In genomic region chr14:55064896-55065295, GRCh38 we compare ENCODE assay signal across 7 cellular contexts. TPM values are rescaled to one million over a fixed set of nuclear protein-coding genes. Genes with fewer than 3 reads are reported as not detected.
A peak's percentile ranks its signal among the peaks of the same experiment; 100 is the strongest.
DNase-seq lines count a peak whose midpoint lies in the region; ATAC-seq, FAIRE-seq and TF ChIP-seq lines count a peak whose summit lies in the region.
"Not testable (repeated sequence)": the region's sequence is repeated elsewhere in the genome, so short reads cannot be mapped to it uniquely, and the experiment has no call there.

No MANE protein-coding gene starts in this region.

- TF ChIP-seq RAD21 in HepG2 (CRISPR knock-in tag; IDR thresholded peaks at IDR 0.05), result not testable (repeated sequence)

- H3K27me3 ChIP-seq in Caco-2 (replicated peaks; ENCODE audit: control insufficient read depth, insufficient read depth, low read length); mammary epithelial cell (ENCODE audit: insufficient read depth, low read length); HepG2 (ENCODE audit: control insufficient read depth in 1 of 2, insufficient read depth in 2 of 2, low read length in 2 of 2); small intestine (ENCODE audit: control insufficient read depth in 2 of 2, insufficient read depth in 2 of 2, low read length in 2 of 2): not testable (repeated sequence)

- not testable (repeated sequence) for H4K20me1 ChIP-seq in OCI-LY7 (ENCODE audit: insufficient read depth, low read length); mammary epithelial cell (ENCODE audit: insufficient read depth, low read length); HepG2 (ENCODE audit: insufficient read depth, low read length)

- not testable (repeated sequence) for H3K4me2 ChIP-seq in OCI-LY7 (ENCODE audit: low read length); mammary epithelial cell (ENCODE audit: insufficient read depth, low read depth, low read length); HepG2 (ENCODE audit: low read depth, low read length)

- not testable (repeated sequence) for H3K9me2 ChIP-seq in OCI-LY7 (ENCODE audit: insufficient read depth, low read length)

- not testable (repeated sequence) for ATAC-seq in HepG2

- POLR2A ChIA-PET in Caco-2 (lab: Charles Lee); HepG2 (lab: Yijun Ruan, JAX): not testable (repeated sequence)
- POLR2A ChIA-PET in OCI-LY7 (lab: Charles Lee), result interaction anchor here (0.8 to 2.1 kb wide), 3 partner anchors 9 to 19 kb away, joined by 3 to 12 read pairs (median 4); no protein-coding TSS in a partner anchor

- intact Hi-C loops in Caco-2 (cut with micrococcal nuclease; ENCODE audit: unreplicated experiment); OCI-LY7 (cut with micrococcal nuclease; ENCODE audit: unreplicated experiment); activated CD4-positive, alpha-beta T cell treated with anti-CD3 and anti-CD28 coated beads, Interleukin-2, amount 10 ng/mL, durations not matched to agents 24 days and 14 days (cut with micrococcal nuclease); mammary epithelial cell (cut with micrococcal nuclease); HepG2 (cut with micrococcal nuclease; ENCODE audit: unreplicated experiment): not testable (repeated sequence)

- H3K27me3 Mint-ChIP-seq in Caco-2 (ENCODE audit: insufficient read depth, unreplicated experiment); activated CD4-positive, alpha-beta T cell treated with anti-CD3 and anti-CD28 coated beads, Interleukin-2, amount 10 ng/mL, durations not matched to agents 24 days and 14 days: not testable (repeated sequence)

- not testable (repeated sequence) for FAIRE-seq in HepG2 (lab: Jason Lieb, UNC)
- peak; percentile 55 for FAIRE-seq in small intestine (lab: Jason Lieb, UNC)

- H3K9me3 Mint-ChIP-seq in Caco-2 (ENCODE audit: unreplicated experiment); activated CD4-positive, alpha-beta T cell treated with anti-CD3 and anti-CD28 coated beads, Interleukin-2, amount 10 ng/mL, durations not matched to agents 24 days and 14 days: not testable (repeated sequence)

- H2AFZ ChIP-seq in OCI-LY7 (ENCODE audit: low read length); mammary epithelial cell (ENCODE audit: low read depth, low read length); HepG2 (ENCODE audit: low read length): not testable (repeated sequence)

- in situ Hi-C loops in mammary epithelial cell (cut with MboI; ENCODE audit: low sequenced_read_pairs in 2 of 2); HepG2 (cut with HindIII; ENCODE audit: extremely low pct_ligation_motif_present, low pct_unique_long_range_greater_than_20kb): not testable (repeated sequence)

- H3K36me3 ChIP-seq in Caco-2 (ENCODE audit: control insufficient read depth, insufficient read depth, low read length); small intestine (ENCODE audit: control insufficient read depth in 2 of 2, insufficient read depth in 2 of 2, low read length in 2 of 2): not testable (repeated sequence)
- H3K36me3 ChIP-seq in OCI-LY7 (ENCODE audit: insufficient read depth, low read length) (peaks cover 88% of the 10 kb centered on the region), mammary epithelial cell (ENCODE audit: insufficient read depth, low read length) (peaks cover 30% of the 10 kb centered on the region), HepG2 (replicated peaks in 1 of 2; ENCODE audit: control insufficient read depth in 1 of 2, insufficient read depth in 2 of 2, low read length in 2 of 2) (peaks cover 10 to 37% of the 10 kb centered on the region in 2 experiments)

- H3K79me2 ChIP-seq in OCI-LY7 (ENCODE audit: insufficient read depth, low read depth, low read length) (peaks cover 24% of the 10 kb centered on the region), mammary epithelial cell (ENCODE audit: insufficient read depth, low read length) (peaks cover 51% of the 10 kb centered on the region), HepG2 (ENCODE audit: insufficient read depth, low read length) (peaks cover 23% of the 10 kb centered on the region)

- not testable (repeated sequence) for H3K4me1 ChIP-seq in Caco-2; OCI-LY7 (ENCODE audit: insufficient read depth, low read length, poor library complexity, severe bottlenecking); mammary epithelial cell (ENCODE audit: insufficient read depth, low read length); HepG2 (ENCODE audit: insufficient read depth, low read length); small intestine (ENCODE audit: control insufficient read depth in 2 of 2, insufficient read depth in 1 of 2, low read depth in 1 of 2, low read length in 1 of 2)

- TSS peak; percentile 8 for BruUV-seq in Caco-2 (replicated peaks; lab: Mats Ljungman, UMichigan)
- BruUV-seq in OCI-LY7 (replicated peaks; lab: Mats Ljungman, UMichigan), result TSS peak; percentile 32
- TSS peak; percentile 11 for BruUV-seq in mammary epithelial cell (replicated peaks; lab: Mats Ljungman, UMichigan)
- TSS peak; percentile 20 for BruUV-seq in HepG2 (replicated peaks; lab: Mats Ljungman, UMichigan)

- dilution Hi-C loops in mammary epithelial cell (cut with HindIII; ENCODE audit: low sequenced_read_pairs), result not testable (repeated sequence)

- not testable (repeated sequence) for H3K4me3 Mint-ChIP-seq in Caco-2 (ENCODE audit: unreplicated experiment); activated CD4-positive, alpha-beta T cell treated with anti-CD3 and anti-CD28 coated beads, Interleukin-2, amount 10 ng/mL, durations not matched to agents 24 days and 14 days

- not testable (repeated sequence) for H3K4me3 ChIP-seq in Caco-2 (ENCODE audit: low read depth, low read length); OCI-LY7 (ENCODE audit: low read depth, low read length, poor library complexity, severe bottlenecking); mammary epithelial cell (replicated peaks in 1 of 3; ENCODE audit: insufficient read depth in 1 of 3, low read depth in 2 of 3, low read length in 3 of 3); HepG2 (replicated peaks in 1 of 3; ENCODE audit: insufficient read depth in 1 of 3, low read depth in 2 of 3, low read length in 3 of 3); small intestine (ENCODE audit: low read depth in 1 of 2, low read length in 2 of 2)

- TF ChIP-seq EP300 in HepG2 (IDR thresholded peaks at IDR 0.05; ENCODE audit: low read depth in 2 of 2, low read length in 2 of 2); HepG2 (CRISPR knock-in tag; IDR thresholded peaks at IDR 0.05; ENCODE audit: borderline replicate concordance): not testable (repeated sequence)

- not testable (repeated sequence) for H3K9me3 ChIP-seq in Caco-2; OCI-LY7 (ENCODE audit: low read length); mammary epithelial cell (replicated peaks; ENCODE audit: insufficient read depth, low read length); HepG2 (ENCODE audit: low read length); small intestine (ENCODE audit: control insufficient read depth, low read depth)

- peaks cover 86% of the 10 kb centered on the region for H3K36me3 Mint-ChIP-seq in Caco-2 (ENCODE audit: insufficient read depth, unreplicated experiment)
- H3K36me3 Mint-ChIP-seq in activated CD4-positive, alpha-beta T cell treated with anti-CD3 and anti-CD28 coated beads, Interleukin-2, amount 10 ng/mL, durations not matched to agents 24 days and 14 days (ENCODE audit: low read depth), result peaks cover 53% of the 10 kb centered on the region

- 91% methylated on average over 2 of the region's 2 CpGs for WGBS in mammary epithelial cell (ENCODE audit: low coverage, missing lambda C conversion rate)
- 96% methylated on average over 2 of the region's 2 CpGs for WGBS in HepG2 (ENCODE audit: low lambda C conversion rate)
- WGBS in small intestine, 3 donors, result 75 to 91% (median 82%) methylated on average over 2 of the region's 2 CpGs

- not testable (repeated sequence) for DNase-seq in Caco-2; OCI-LY7 (ENCODE audit: low spot score); mammary epithelial cell; HepG2 (ENCODE audit: low spot score); small intestine
- DNase-seq in activated CD4-positive, alpha-beta T cell treated with anti-CD3 and anti-CD28 coated beads, Interleukin-2, amount 10 ng/mL, durations not matched to agents 24 days and 14 days, result peak; percentile 16
- peak; percentile 90 for DNase-seq in fibroblast of peridontal ligament (ENCODE audit: extremely low read depth)

- H3K27ac ChIP-seq in OCI-LY7 (ENCODE audit: low read depth, low read length, poor library complexity, severe bottlenecking); mammary epithelial cell (ENCODE audit: insufficient read depth, low read depth, low read length); HepG2 (ENCODE audit: extremely low read length, insufficient read depth, low read length); small intestine (ENCODE audit: low read depth in 1 of 2, low read length in 1 of 2): not testable (repeated sequence)

- not testable (repeated sequence) for H3K4me1 Mint-ChIP-seq in Caco-2 (ENCODE audit: low read depth, unreplicated experiment); activated CD4-positive, alpha-beta T cell treated with anti-CD3 and anti-CD28 coated beads, Interleukin-2, amount 10 ng/mL, durations not matched to agents 24 days and 14 days

- TF ChIP-seq CTCF in Caco-2 (IDR thresholded peaks at IDR 0.05; ENCODE audit: insufficient read depth in 1 of 2, low read depth in 1 of 2, low read length in 1 of 2, severe bottlenecking in 1 of 2, unreplicated experiment in 1 of 2); OCI-LY7 (conservative IDR thresholded peaks at IDR 0.05; ENCODE audit: low read length); mammary epithelial cell (conservative IDR thresholded peaks at IDR 0.05 in 1 of 2, IDR thresholded peaks at IDR 0.05 in 1 of 2; ENCODE audit: extremely low read depth in 1 of 2, insufficient read depth in 1 of 2, low read depth in 1 of 2, low read length in 2 of 2); HepG2 (CRISPR knock-in tag; IDR thresholded peaks at IDR 0.05): not testable (repeated sequence)

- H3K27ac Mint-ChIP-seq in Caco-2 (ENCODE audit: unreplicated experiment); activated CD4-positive, alpha-beta T cell treated with anti-CD3 and anti-CD28 coated beads, Interleukin-2, amount 10 ng/mL, durations not matched to agents 24 days and 14 days: not testable (repeated sequence)

- not testable (repeated sequence) for H3K9ac ChIP-seq in mammary epithelial cell (ENCODE audit: insufficient read depth, low read length); HepG2 (ENCODE audit: insufficient read depth, low read depth, low read length)

- not testable (repeated sequence) for TF ChIP-seq POLR2A in HepG2 (IDR thresholded peaks at IDR 0.05; ENCODE audit: insufficient read depth in 1 of 2, low read depth in 2 of 2, low read length in 2 of 2)

- CTCF ChIA-PET in Caco-2 (lab: Charles Lee); OCI-LY7 (lab: Charles Lee; ENCODE audit: unreplicated experiment); mammary epithelial cell (lab: Charles Lee; ENCODE audit: low non-redundant PET); HepG2 (lab: Yijun Ruan, JAX; ENCODE audit: low intra/inter-chr PET ratio, low total read pairs): not testable (repeated sequence)

RNA-seq across cellular contexts. Expression of gene MAPK1IP1L, which starts 13.4 kb away (rescaled TPM):
- total RNA-seq in Caco-2 (2022) (81.8 and 90.8 TPM in 2 replicates), OCI-LY7 (2022) (92.2 and 94.8 TPM in 2 replicates), mammary epithelial cell (100 to 1,000 TPM in 1 of 2 donors, 10 to 100 TPM in 1; 48.2 to 108 TPM), HepG2 (2016; rRNA removed; fragmentation: Illumina TruSeq; extraction: Trizol) (27.8 and 34.7 TPM in 2 replicates)
- 24.6 and 27.9 TPM in 2 replicates for total RNA-seq in OCI-LY7 (2014; rRNA removed; shearing (Covaris generic))
- total RNA-seq in activated CD4-positive, alpha-beta T cell treated with anti-CD3 and anti-CD28 coated beads, Interleukin-2, amount 10 ng/mL, durations not matched to agents 24 days and 14 days, result 142 and 144 TPM in 2 replicates
- polyA plus RNA-seq in mammary epithelial cell (134 TPM), HepG2 (2011; rRNA removed) (68.4 and 75.0 TPM in 2 replicates), small intestine (10 to 100 TPM; 24.3 to 32.0 (median 30.9) TPM)
- 100 TPM for polyA minus RNA-seq in mammary epithelial cell
- 2.8 and 4.2 TPM in 2 replicates for total RNA-seq in HepG2 (2016; cell fraction: cytosol; rRNA removed; fragmentation: Illumina TruSeq; extraction: Trizol; ENCODE audit: low read depth)
- 29.3 and 32.0 TPM in 2 replicates for total RNA-seq in HepG2 (2016; cell fraction: insoluble cytoplasmic fraction; rRNA removed; fragmentation: Illumina TruSeq; extraction: Trizol)
- total RNA-seq in HepG2 (2016; cell fraction: membrane; rRNA removed; fragmentation: Illumina TruSeq; extraction: Trizol), result 12.6 and 12.7 TPM in 2 replicates
- total RNA-seq in HepG2 (2016; cell fraction: nucleus; rRNA removed; fragmentation: Illumina TruSeq; extraction: Trizol), result 17.7 and 20.5 TPM in 2 replicates
- 61.6 and 93.2 TPM in 2 replicates for polyA plus RNA-seq in HepG2 (2011; cell fraction: cytosol; rRNA removed)
- polyA plus RNA-seq in HepG2 (2011; cell fraction: nucleus; rRNA removed), result 45.3 and 52.4 TPM in 2 replicates
- 33.3 and 36.8 TPM in 2 replicates for polyA plus RNA-seq in HepG2 (2012)
- 5.4 and 5.8 TPM in 2 replicates for polyA plus RNA-seq in HepG2 (2016; cell fraction: cytosol; fragmentation: Illumina TruSeq; extraction: Trizol; ENCODE audit: low read depth)
- polyA plus RNA-seq in HepG2 (2016; cell fraction: insoluble cytoplasmic fraction; fragmentation: Illumina TruSeq; extraction: Trizol; ENCODE audit: low read depth), result 79.6 and 99.5 TPM in 2 replicates
- polyA plus RNA-seq in HepG2 (2016; cell fraction: membrane; fragmentation: Illumina TruSeq; extraction: Trizol; ENCODE audit: low read depth), result 15.8 and 16.6 TPM in 2 replicates
- polyA plus RNA-seq in HepG2 (2016; cell fraction: nucleus; fragmentation: Illumina TruSeq; extraction: Trizol; ENCODE audit: insufficient read depth, low read depth), result 51.2 and 62.0 TPM in 2 replicates
- polyA minus RNA-seq in HepG2 (2011; rRNA and poly(A)+ RNA removed; ENCODE audit: low replicate concordance), result 301 and 575 TPM in 2 replicates
- polyA minus RNA-seq in HepG2 (2011; cell fraction: cytosol; rRNA and poly(A)+ RNA removed), result 97.3 and 111 TPM in 2 replicates
- polyA minus RNA-seq in HepG2 (2011; cell fraction: nucleus; rRNA and poly(A)+ RNA removed), result 22.1 and 23.1 TPM in 2 replicates

RNA-seq across cellular contexts. Expression of gene SOCS4, which starts 37.9 kb away (rescaled TPM):
- 21.1 and 24.8 TPM in 2 replicates for total RNA-seq in Caco-2 (2022)
- total RNA-seq in OCI-LY7 (2014; rRNA removed; shearing (Covaris generic)), result 18.5 and 23.0 TPM in 2 replicates
- total RNA-seq in OCI-LY7 (2022), result 33.4 and 37.3 TPM in 2 replicates
- 36.4 and 39.6 TPM in 2 replicates for total RNA-seq in activated CD4-positive, alpha-beta T cell treated with anti-CD3 and anti-CD28 coated beads, Interleukin-2, amount 10 ng/mL, durations not matched to agents 24 days and 14 days
- 10 to 100 TPM; 25.2 to 35.4 TPM for total RNA-seq in mammary epithelial cell
- polyA plus RNA-seq in mammary epithelial cell, result 9.5 TPM
- 20.7 TPM for polyA minus RNA-seq in mammary epithelial cell
- 10.0 and 17.3 TPM in 2 replicates for total RNA-seq in HepG2 (2016; rRNA removed; fragmentation: Illumina TruSeq; extraction: Trizol)
- total RNA-seq in HepG2 (2016; cell fraction: cytosol; rRNA removed; fragmentation: Illumina TruSeq; extraction: Trizol; ENCODE audit: low read depth), result 1.1 and 1.6 TPM in 2 replicates
- total RNA-seq in HepG2 (2016; cell fraction: insoluble cytoplasmic fraction; rRNA removed; fragmentation: Illumina TruSeq; extraction: Trizol), result 12.1 and 17.5 TPM in 2 replicates
- total RNA-seq in HepG2 (2016; cell fraction: membrane; rRNA removed; fragmentation: Illumina TruSeq; extraction: Trizol), result 7.9 and 8.1 TPM in 2 replicates
- total RNA-seq in HepG2 (2016; cell fraction: nucleus; rRNA removed; fragmentation: Illumina TruSeq; extraction: Trizol), result 13.5 and 16.2 TPM in 2 replicates
- 3.7 and 4.0 TPM in 2 replicates for polyA plus RNA-seq in HepG2 (2011; rRNA removed)
- polyA plus RNA-seq in HepG2 (2011; cell fraction: cytosol; rRNA removed), result 1.3 and 2.2 TPM in 2 replicates
- 2.2 and 4.2 TPM in 2 replicates for polyA plus RNA-seq in HepG2 (2011; cell fraction: nucleus; rRNA removed)
- polyA plus RNA-seq in HepG2 (2012), result 3.5 and 6.4 TPM in 2 replicates
- 1.8 and 2.8 TPM in 2 replicates for polyA plus RNA-seq in HepG2 (2016; cell fraction: cytosol; fragmentation: Illumina TruSeq; extraction: Trizol; ENCODE audit: low read depth)
- polyA plus RNA-seq in HepG2 (2016; cell fraction: insoluble cytoplasmic fraction; fragmentation: Illumina TruSeq; extraction: Trizol; ENCODE audit: low read depth), result 9.9 and 10.3 TPM in 2 replicates
- polyA plus RNA-seq in HepG2 (2016; cell fraction: membrane; fragmentation: Illumina TruSeq; extraction: Trizol; ENCODE audit: low read depth), result 2.9 and 3.5 TPM in 2 replicates
- 14.7 and 21.8 TPM in 2 replicates for polyA plus RNA-seq in HepG2 (2016; cell fraction: nucleus; fragmentation: Illumina TruSeq; extraction: Trizol; ENCODE audit: insufficient read depth, low read depth)
- polyA minus RNA-seq in HepG2 (2011; rRNA and poly(A)+ RNA removed; ENCODE audit: low replicate concordance), result 6.5 and 10.7 TPM in 2 replicates
- polyA minus RNA-seq in HepG2 (2011; cell fraction: cytosol; rRNA and poly(A)+ RNA removed), result 2.8 and 6.1 TPM in 2 replicates
- 8.1 and 9.3 TPM in 2 replicates for polyA minus RNA-seq in HepG2 (2011; cell fraction: nucleus; rRNA and poly(A)+ RNA removed)
- polyA plus RNA-seq in small intestine, result 10 to 100 TPM in 1 of 3 donors, 1 to 10 TPM in 2; 4.8 to 11.1 (median 9.8) TPM

RNA-seq across cellular contexts. Expression of gene WDHD1, which starts 38.0 kb away (rescaled TPM):
- total RNA-seq in Caco-2 (2022) (25.5 and 27.5 TPM in 2 replicates), OCI-LY7 (2022) (56.3 and 60.3 TPM in 2 replicates), mammary epithelial cell (10 to 100 TPM in 1 of 2 donors, 1 to 10 TPM in 1; 7.7 to 21.1 TPM), HepG2 (2016; rRNA removed; fragmentation: Illumina TruSeq; extraction: Trizol) (27.5 and 44.4 TPM in 2 replicates)
- 33.5 and 42.6 TPM in 2 replicates for total RNA-seq in OCI-LY7 (2014; rRNA removed; shearing (Covaris generic))
- total RNA-seq in activated CD4-positive, alpha-beta T cell treated with anti-CD3 and anti-CD28 coated beads, Interleukin-2, amount 10 ng/mL, durations not matched to agents 24 days and 14 days, result 60.7 and 63.0 TPM in 2 replicates
- polyA plus RNA-seq in mammary epithelial cell (10.6 TPM), HepG2 (2011; rRNA removed) (3.5 and 5.5 TPM in 2 replicates), small intestine (1 to 10 TPM in 1 of 3 donors, under 1 TPM in 2; 0.45 to 3.4 (median 0.54) TPM)
- 18.8 TPM for polyA minus RNA-seq in mammary epithelial cell
- 13.2 and 14.2 TPM in 2 replicates for total RNA-seq in HepG2 (2016; cell fraction: cytosol; rRNA removed; fragmentation: Illumina TruSeq; extraction: Trizol; ENCODE audit: low read depth)
- 26.7 and 45.5 TPM in 2 replicates for total RNA-seq in HepG2 (2016; cell fraction: insoluble cytoplasmic fraction; rRNA removed; fragmentation: Illumina TruSeq; extraction: Trizol)
- 11.1 and 13.8 TPM in 2 replicates for total RNA-seq in HepG2 (2016; cell fraction: membrane; rRNA removed; fragmentation: Illumina TruSeq; extraction: Trizol)
- 20.9 and 22.6 TPM in 2 replicates for total RNA-seq in HepG2 (2016; cell fraction: nucleus; rRNA removed; fragmentation: Illumina TruSeq; extraction: Trizol)
- polyA plus RNA-seq in HepG2 (2011; cell fraction: cytosol; rRNA removed), result 1.9 and 2.3 TPM in 2 replicates
- polyA plus RNA-seq in HepG2 (2011; cell fraction: nucleus; rRNA removed), result 1.5 and 2.1 TPM in 2 replicates
- 3.3 and 7.6 TPM in 2 replicates for polyA plus RNA-seq in HepG2 (2012)
- polyA plus RNA-seq in HepG2 (2016; cell fraction: cytosol; fragmentation: Illumina TruSeq; extraction: Trizol; ENCODE audit: low read depth), result 0.62 and 1.4 TPM in 2 replicates
- 21.3 and 25.4 TPM in 2 replicates for polyA plus RNA-seq in HepG2 (2016; cell fraction: insoluble cytoplasmic fraction; fragmentation: Illumina TruSeq; extraction: Trizol; ENCODE audit: low read depth)
- polyA plus RNA-seq in HepG2 (2016; cell fraction: membrane; fragmentation: Illumina TruSeq; extraction: Trizol; ENCODE audit: low read depth), result 1.4 and 2.0 TPM in 2 replicates
- polyA plus RNA-seq in HepG2 (2016; cell fraction: nucleus; fragmentation: Illumina TruSeq; extraction: Trizol; ENCODE audit: insufficient read depth, low read depth), result 19.0 and 20.0 TPM in 2 replicates
- polyA minus RNA-seq in HepG2 (2011; rRNA and poly(A)+ RNA removed; ENCODE audit: low replicate concordance), result 5.1 and 22.5 TPM in 2 replicates
- polyA minus RNA-seq in HepG2 (2011; cell fraction: cytosol; rRNA and poly(A)+ RNA removed), result 5.7 and 7.9 TPM in 2 replicates
- polyA minus RNA-seq in HepG2 (2011; cell fraction: nucleus; rRNA and poly(A)+ RNA removed), result 9.8 and 11.6 TPM in 2 replicates
